24 cellular contexts compared by ENCODE assay signal in the genomic region with DNA sequence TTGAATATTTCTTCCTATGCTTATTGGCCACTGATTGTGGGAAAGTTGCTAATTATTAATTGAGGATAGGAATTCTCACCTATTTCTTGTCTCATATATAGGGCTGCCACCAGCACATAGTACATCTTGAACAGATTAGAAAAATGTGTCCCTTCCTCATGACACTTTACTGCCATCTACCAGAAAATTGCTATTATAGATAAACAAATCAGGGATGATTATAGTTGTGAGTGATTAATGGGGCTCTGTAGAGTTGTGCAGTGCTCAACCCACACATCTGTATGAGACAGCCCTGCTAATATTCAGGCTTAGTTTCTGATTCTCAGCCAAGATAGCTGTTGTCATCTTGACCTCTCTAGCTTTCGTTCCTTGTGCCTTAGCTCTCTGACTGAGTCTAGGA.
DNase-seq lines count a peak whose midpoint lies in the region; ATAC-seq, FAIRE-seq and TF ChIP-seq lines count a peak whose summit lies in the region.
"Had no signal": no experiment of that assay in that cellular context is flagged by ENCODE, and none has a peak within 500 bp of the region (broad histone marks: within the 10 kb centered on the region; RNA-seq: fewer than 3 reads in every experiment).

No MANE protein-coding gene starts in this region.

- H3K9me3 ChIP-seq in CD8-positive, alpha-beta T cell (ENCODE audit: low read length), result no peaks in the 10 kb centered on the region
- no peaks in the 10 kb centered on the region for H3K9me3 ChIP-seq in thyroid gland
- H3K9me3 ChIP-seq: body of pancreas, left ventricle myocardium inferior, pancreas had no signal

- H3K4ac ChIP-seq in mesendoderm (ENCODE audit: low read depth, low read length), result no peak overlapping the region

- no peak overlapping the region for H3K27ac Mint-ChIP-seq in CD8-positive, alpha-beta T cell
- H3K27ac Mint-ChIP-seq in stimulated activated memory B cell treated with anti-CD40 and anti-IgM and Interleukin-4, amounts not matched to agents 10 μg/mL and 1 μg/mL and 100 μg/mL, for 72 hours, result no peak overlapping the region
- H3K27ac Mint-ChIP-seq: T-helper 2 cell treated with Interferon-gamma antibody and Interleukin-4, amounts not matched to agents 5 μg/mL and 100 μg/mL, for 36 hours had no signal

- H3K4me2 ChIP-seq in mesendoderm (ENCODE audit: low read length), result no peak overlapping the region
- H3K4me2 ChIP-seq: KMS-11 had no signal

- H3K23ac ChIP-seq in mesendoderm (ENCODE audit: low read length), result no peak overlapping the region

- no peak overlapping the region for H3K27ac ChIP-seq in CD8-positive, alpha-beta T cell (ENCODE audit: low read depth, low read length)
- no peak overlapping the region for H3K27ac ChIP-seq in mesendoderm (ENCODE audit: low read depth, low read length)
- H3K27ac ChIP-seq in thyroid gland, result no peak overlapping the region
- H3K27ac ChIP-seq: body of pancreas, KMS-11, left ventricle myocardium inferior, pancreas, SK-N-MC had no signal

- no peak overlapping the region for H4K8ac ChIP-seq in mesendoderm (ENCODE audit: low read depth, low read length)

- H2AK5ac ChIP-seq in mesendoderm (ENCODE audit: low read length), result no peak overlapping the region

- H2BK5ac ChIP-seq in mesendoderm (ENCODE audit: low read length), result no peak overlapping the region

- no peak overlapping the region for H3K4me3 ChIP-seq in CD8-positive, alpha-beta T cell (ENCODE audit: low read depth, low read length)
- H3K4me3 ChIP-seq in foreskin fibroblast (ENCODE audit: low read depth in 1 of 2, low read length in 2 of 2) (no peak overlapping the region), mesendoderm (ENCODE audit: low read length) (no peak overlapping the region), thyroid gland (replicated peaks in 1 of 3) (no peak overlapping the region)
- H3K4me3 ChIP-seq: body of pancreas, left ventricle myocardium inferior, pancreas, SK-N-MC had no signal

- no CpG with 5 or more reads among the region's 1 CpG for WGBS in mesendoderm (ENCODE audit: extremely low coverage, insufficient coverage, low lambda C conversion rate)
- 73 to 90% methylated on average over 1 of the region's 1 CpG for WGBS in thyroid gland, 2 donors

- no peak overlapping the region for H3K4me3 Mint-ChIP-seq in CD8-positive, alpha-beta T cell
- H3K4me3 Mint-ChIP-seq in stimulated activated memory B cell treated with anti-CD40 and anti-IgM and Interleukin-4, amounts not matched to agents 10 μg/mL and 1 μg/mL and 100 μg/mL, for 72 hours, result no peak overlapping the region
- H3K4me3 Mint-ChIP-seq: CD8-positive, alpha-beta memory T cell; T-helper 2 cell treated with Interferon-gamma antibody and Interleukin-4, amounts not matched to agents 5 μg/mL and 100 μg/mL, for 36 hours had no signal

- no peaks in the 10 kb centered on the region for H3K4me1 Mint-ChIP-seq in CD8-positive, alpha-beta T cell (ENCODE audit: low read depth)
- H3K4me1 Mint-ChIP-seq in stimulated activated memory B cell treated with anti-CD40 and anti-IgM and Interleukin-4, amounts not matched to agents 10 μg/mL and 1 μg/mL and 100 μg/mL, for 72 hours, result peaks cover 6% of the 10 kb centered on the region
- H3K4me1 Mint-ChIP-seq: CD8-positive, alpha-beta memory T cell had no signal

- DNase-seq in CD8-positive, alpha-beta T cell, result no peak
- DNase-seq in LHCN-M2 (ENCODE audit: low read depth) (peak; percentile 32), foreskin fibroblast (peak; percentile 3 to 28), GM19239 (ENCODE audit: insufficient read length, low spot score) (no peak), mesendoderm (no peak), thyroid gland (no peak)
- DNase-seq: activated CD4-positive, alpha-beta T cell treated with anti-CD3 and anti-CD28 coated beads for 4 hours; activated CD8-positive, alpha-beta memory T cell treated with anti-CD3 and anti-CD28 coated beads for 24 hours; activated effector memory CD4-positive, alpha-beta T cell treated with anti-CD3 and anti-CD28 coated beads, Interleukin-2, amount 50 U/mL, for 16 hours; body of pancreas; cerebellar nuclear complex; left ventricle myocardium inferior; MV-4-11; NCI-H1436 treated with DMSO at 0.1 percent for 48 hours; NCI-H2107; NCI-H446 treated with DMSO at 0.1 percent for 48 hours; pancreas; stimulated activated CD4-positive, alpha-beta T cell treated with anti-CD3 and anti-CD28 coated beads, Interleukin-2, amount 100 ng/mL, for 48 hours had no signal

- H3K18ac ChIP-seq in mesendoderm (ENCODE audit: low read length), result no peak overlapping the region

- H3K79me1 ChIP-seq in mesendoderm (ENCODE audit: low read length), result no peaks in the 10 kb centered on the region

- CTCF ChIA-PET in CD8-positive, alpha-beta T cell (lab: Charles Lee), result interaction anchor here (0.5 to 1.3 kb wide), 2 partner anchors 9 to 534 kb away, joined by 3 to 4 read pairs; no protein-coding TSS in a partner anchor

- H3K56ac ChIP-seq in mesendoderm (ENCODE audit: low read length), result no peak overlapping the region

- peak; percentile 29 for TF ChIP-seq CTCF in CD8-positive, alpha-beta T cell (IDR thresholded peaks at IDR 0.05)
- TF ChIP-seq CTCF in foreskin fibroblast (IDR thresholded peaks at IDR 0.05; ENCODE audit: low read depth, low read length), result no peak
- TF ChIP-seq CTCF in thyroid gland (IDR thresholded peaks at IDR 0.05), result no peak

- no peaks in the 10 kb centered on the region for H3K4me1 ChIP-seq in CD8-positive, alpha-beta T cell (ENCODE audit: insufficient read depth, low read length)
- H3K4me1 ChIP-seq in mesendoderm (ENCODE audit: control insufficient read depth, low read depth, low read length), result no peaks in the 10 kb centered on the region
- peaks cover 3 to 6% of the 10 kb centered on the region in 2 donors for H3K4me1 ChIP-seq in thyroid gland
- H3K4me1 ChIP-seq: body of pancreas, pancreas had no signal

- intact Hi-C loops in CD8-positive, alpha-beta T cell (cut with DNase I, micrococcal nuclease), result loop anchor here (1.0 to 10.0 kb wide), 7 partner anchors 190 to 1506 kb away; no protein-coding TSS in a partner anchor
- intact Hi-C loops in thyroid gland (cut with DNase I), result no loop called here

- ATAC-seq in CD8-positive, alpha-beta T cell, result no peak
- peak; percentile 48 for ATAC-seq in stimulated activated memory B cell treated with anti-CD40 and anti-IgM and Interleukin-4, amounts not matched to agents 10 μg/mL and 1 μg/mL and 100 μg/mL, for 72 hours
- ATAC-seq: body of pancreas, pancreas had no signal

- no peaks in the 10 kb centered on the region for H3K27me3 Mint-ChIP-seq in CD8-positive, alpha-beta T cell (ENCODE audit: low read depth)
- no peaks in the 10 kb centered on the region for H3K27me3 Mint-ChIP-seq in stimulated activated memory B cell treated with anti-CD40 and anti-IgM and Interleukin-4, amounts not matched to agents 10 μg/mL and 1 μg/mL and 100 μg/mL, for 72 hours

- no peaks in the 10 kb centered on the region for H3K36me3 ChIP-seq in CD8-positive, alpha-beta T cell (ENCODE audit: insufficient read depth, low read length)
- H3K36me3 ChIP-seq in mesendoderm (ENCODE audit: control insufficient read depth, insufficient read depth, low read length) (no peaks in the 10 kb centered on the region), thyroid gland (no peaks in the 10 kb centered on the region)
- H3K36me3 ChIP-seq: left ventricle myocardium inferior, pancreas had no signal

- FAIRE-seq in GM19239 (lab: Jason Lieb, UNC), result no peak
- FAIRE-seq: islet of Langerhans, pancreas had no signal

- H3K9ac ChIP-seq in mesendoderm (ENCODE audit: low read length), result no peak overlapping the region
- H3K9ac ChIP-seq: KMS-11 had no signal

- H3K36me3 Mint-ChIP-seq in CD8-positive, alpha-beta T cell, result no peaks in the 10 kb centered on the region
- no peaks in the 10 kb centered on the region for H3K36me3 Mint-ChIP-seq in stimulated activated memory B cell treated with anti-CD40 and anti-IgM and Interleukin-4, amounts not matched to agents 10 μg/mL and 1 μg/mL and 100 μg/mL, for 72 hours
- H3K36me3 Mint-ChIP-seq: CD8-positive, alpha-beta memory T cell had no signal

- H2BK15ac ChIP-seq in mesendoderm (replicated peaks; ENCODE audit: low read depth), result no peak overlapping the region

- no peaks in the 10 kb centered on the region for H3K79me2 ChIP-seq in mesendoderm (ENCODE audit: control insufficient read depth, insufficient read depth, low read length)

- no peak overlapping the region for H2BK120ac ChIP-seq in mesendoderm (ENCODE audit: low read depth, low read length)

- no peak for TF ChIP-seq POLR2A in thyroid gland (IDR thresholded peaks at IDR 0.05)

- POLR2A ChIA-PET in CD8-positive, alpha-beta T cell (lab: Charles Lee), result no interaction called here

- no peak overlapping the region for H4K5ac ChIP-seq in mesendoderm (ENCODE audit: low read length)

- H3K9me3 Mint-ChIP-seq in CD8-positive, alpha-beta T cell, result no peaks in the 10 kb centered on the region
- H3K9me3 Mint-ChIP-seq in stimulated activated memory B cell treated with anti-CD40 and anti-IgM and Interleukin-4, amounts not matched to agents 10 μg/mL and 1 μg/mL and 100 μg/mL, for 72 hours, result peaks cover 2% of the 10 kb centered on the region
- H3K9me3 Mint-ChIP-seq: CD8-positive, alpha-beta memory T cell; T-helper 2 cell treated with Interferon-gamma antibody and Interleukin-4, amounts not matched to agents 5 μg/mL and 100 μg/mL, for 36 hours had no signal

- H3K27me3 ChIP-seq in CD8-positive, alpha-beta T cell (ENCODE audit: insufficient read depth, low read length), result no peaks in the 10 kb centered on the region
- H3K27me3 ChIP-seq in mesendoderm (ENCODE audit: insufficient read depth, low read length, poor library complexity), result no peaks in the 10 kb centered on the region
- H3K27me3 ChIP-seq in thyroid gland, result no peaks in the 10 kb centered on the region
- H3K27me3 ChIP-seq: body of pancreas, pancreas had no signal

Comparison
In these comparisons a context has a peak if more than half of its experiments do, and no peak if none do; other contexts are left out.
1. DNase-seq: peak in LHCN-M2 (single experiment) and foreskin fibroblast (2 of 2); none in CD8-positive, alpha-beta T cell (0 of 7), GM19239 (single experiment), mesendoderm (single experiment) and thyroid gland (0 of 2).